ENCODE assay signal across 10 cellular contexts in genomic region chr9:134551657-134552348, GRCh38.
A peak's percentile ranks its signal among the peaks of the same experiment; 100 is the strongest.
DNase-seq lines count a peak whose midpoint lies in the region; ATAC-seq, FAIRE-seq and TF ChIP-seq lines count a peak whose summit lies in the region.
"Had no signal": no experiment of that assay in that cellular context is flagged by ENCODE, and none has a peak within 500 bp of the region (broad histone marks: within the 10 kb centered on the region; RNA-seq: fewer than 3 reads in every experiment).

No MANE protein-coding gene starts in this region.

- in situ Hi-C loops in brain microvascular endothelial cell (cut with HindIII; ENCODE audit: low pct_ligation_motif_present, low sequenced_read_pairs), result loop anchor here (25.0 kb wide), 1 partner anchor 90 kb away; no protein-coding TSS in a partner anchor

- peaks cover 4% of the 10 kb centered on the region for H3K9me3 Mint-ChIP-seq in WTC11

- H3K36me3 Mint-ChIP-seq in WTC11, result no peaks in the 10 kb centered on the region
- H3K36me3 Mint-ChIP-seq: CD4-positive, CD25-positive, alpha-beta regulatory T cell had no signal

- DNase-seq in brain microvascular endothelial cell, result peak; percentile 91
- peak; percentile 45 for DNase-seq in lower lobe of right lung
- DNase-seq in GM19239 (ENCODE audit: insufficient read length, low spot score), result no peak
- DNase-seq in WTC11 (ENCODE audit: low spot score), result no peak
- DNase-seq: CD4-positive, CD25-positive, alpha-beta regulatory T cell; cortex of kidney had no signal

- no peak overlapping the region for H3K4me3 Mint-ChIP-seq in WTC11
- H3K4me3 Mint-ChIP-seq: CD4-positive, CD25-positive, alpha-beta regulatory T cell had no signal

- peak; percentile 76; the same call in 1 of the 2 replicates for TF ChIP-seq EP300 in Ishikawa (IDR thresholded peaks at IDR 0.05; ENCODE audit: borderline replicate concordance)

- H3K79me2 ChIP-seq in ACC112 (ENCODE audit: control insufficient read depth, insufficient read depth, low read length, unreplicated experiment), result no peaks in the 10 kb centered on the region

- H3K27me3 Mint-ChIP-seq in WTC11 (ENCODE audit: low read depth), result no peaks in the 10 kb centered on the region
- H3K27me3 Mint-ChIP-seq: CD4-positive, CD25-positive, alpha-beta regulatory T cell had no signal

- TF ChIP-seq RAD21 in Ishikawa (IDR thresholded peaks at IDR 0.05; ENCODE audit: low read depth), result no peak

- H3K27me3 ChIP-seq in ACC112 (ENCODE audit: insufficient read depth, low read length) (no peaks in the 10 kb centered on the region), brain microvascular endothelial cell (replicated peaks) (no peaks in the 10 kb centered on the region), lower lobe of right lung (ENCODE audit: low read depth) (peaks cover 7% of the 10 kb centered on the region)

- 0 out of 2 replicates have a peak overlapping the region, but pooled peaks have one; percentile 19 for H3K4me3 ChIP-seq in ACC112 (ENCODE audit: low read depth, low read length)
- H3K4me3 ChIP-seq in brain microvascular endothelial cell (ENCODE audit: low read depth, low read length), result no peak overlapping the region
- no peak overlapping the region for H3K4me3 ChIP-seq in lower lobe of right lung

- 0 out of 2 replicates have a peak, but pooled peaks cover 2% of the 10 kb centered on the region for H3K4me1 Mint-ChIP-seq in WTC11
- H3K4me1 Mint-ChIP-seq: CD4-positive, CD25-positive, alpha-beta regulatory T cell had no signal

- H3K27ac ChIP-seq in ACC112 (ENCODE audit: low read depth, low read length) (peak overlapping the region; percentile 26), brain microvascular endothelial cell (peak overlapping the region; percentile 68), lower lobe of right lung (peak overlapping the region; percentile 24)

- H3K36me3 ChIP-seq in ACC112 (ENCODE audit: insufficient read depth, low read length) (no peaks in the 10 kb centered on the region), brain microvascular endothelial cell (replicated peaks) (no peaks in the 10 kb centered on the region), lower lobe of right lung (no peaks in the 10 kb centered on the region)

- no peak for FAIRE-seq in GM19239 (lab: Jason Lieb, UNC)

- H3K4me1 ChIP-seq in ACC112 (ENCODE audit: control insufficient read depth, insufficient read depth, low read length, unreplicated experiment) (peaks cover 26% of the 10 kb centered on the region), lower lobe of right lung (peaks cover 6% of the 10 kb centered on the region)

- intact Hi-C loops in lower lobe of right lung (cut with DNase I), result no loop called here

- peak; percentile 26 for TF ChIP-seq CTCF in brain microvascular endothelial cell (IDR thresholded peaks at IDR 0.05; ENCODE audit: low read depth, low read length, missing control alignments)
- no peak for TF ChIP-seq CTCF in lower lobe of right lung (IDR thresholded peaks at IDR 0.05)
- TF ChIP-seq CTCF in WTC11 (IDR thresholded peaks at IDR 0.05), result no peak

- H2AFZ ChIP-seq in ACC112 (ENCODE audit: low read length, unreplicated experiment), result peak overlapping the region; percentile 59

- H3K27ac Mint-ChIP-seq in WTC11, result no peak overlapping the region
- H3K27ac Mint-ChIP-seq: CD4-positive, CD25-positive, alpha-beta regulatory T cell had no signal

- POLR2A ChIA-PET in WTC11 (lab: Charles Lee), result no interaction called here

- H3K9me3 ChIP-seq in lower lobe of right lung, result no peaks in the 10 kb centered on the region

- CTCF ChIA-PET in WTC11 (lab: Charles Lee), result interaction anchor here (1.1 kb wide), 1 partner anchor 102 kb away, joined by 5 read pairs; no protein-coding TSS in a partner anchor

- ATAC-seq in lower lobe of right lung (peak; percentile 19 to 40), HG03469 (IDR thresholded peaks at IDR 0.05; ENCODE audit: unreplicated experiment) (no peak), WTC11 (no peak), HG02840 (IDR thresholded peaks at IDR 0.05; ENCODE audit: low FRiP score, unreplicated experiment) (no peak)

TF ChIP-seq in Ishikawa, 13 proteins besides CTCF, POLR2A, EP300 and RAD21:
- TF ChIP-seq YY1 (IDR thresholded peaks at IDR 0.05; ENCODE audit: low read depth) (no peak), TEAD4 (IDR thresholded peaks at IDR 0.05) (peak; percentile 89), FOXM1 (IDR thresholded peaks at IDR 0.05; ENCODE audit: borderline replicate concordance, low read depth) (no peak), TCF12 (IDR thresholded peaks at IDR 0.05; ENCODE audit: low read depth) (peak; percentile 77), ZBTB7A (IDR thresholded peaks at IDR 0.05; ENCODE audit: low read depth) (no peak), NFIC (IDR thresholded peaks at IDR 0.05) (peak; percentile 59), REST (IDR thresholded peaks at IDR 0.05; ENCODE audit: low read depth) (no peak), MAX (IDR thresholded peaks at IDR 0.05) (peak; percentile 65), CEBPB (IDR thresholded peaks at IDR 0.05) (no peak)

TF ChIP-seq in WTC11, 78 proteins besides CTCF, POLR2A, EP300 and RAD21:
- no peak for TF ChIP-seq HMGA2 (CRISPR knock-in tag; IDR thresholded peaks at IDR 0.05)
- TF ChIP-seq, protein P1, sequence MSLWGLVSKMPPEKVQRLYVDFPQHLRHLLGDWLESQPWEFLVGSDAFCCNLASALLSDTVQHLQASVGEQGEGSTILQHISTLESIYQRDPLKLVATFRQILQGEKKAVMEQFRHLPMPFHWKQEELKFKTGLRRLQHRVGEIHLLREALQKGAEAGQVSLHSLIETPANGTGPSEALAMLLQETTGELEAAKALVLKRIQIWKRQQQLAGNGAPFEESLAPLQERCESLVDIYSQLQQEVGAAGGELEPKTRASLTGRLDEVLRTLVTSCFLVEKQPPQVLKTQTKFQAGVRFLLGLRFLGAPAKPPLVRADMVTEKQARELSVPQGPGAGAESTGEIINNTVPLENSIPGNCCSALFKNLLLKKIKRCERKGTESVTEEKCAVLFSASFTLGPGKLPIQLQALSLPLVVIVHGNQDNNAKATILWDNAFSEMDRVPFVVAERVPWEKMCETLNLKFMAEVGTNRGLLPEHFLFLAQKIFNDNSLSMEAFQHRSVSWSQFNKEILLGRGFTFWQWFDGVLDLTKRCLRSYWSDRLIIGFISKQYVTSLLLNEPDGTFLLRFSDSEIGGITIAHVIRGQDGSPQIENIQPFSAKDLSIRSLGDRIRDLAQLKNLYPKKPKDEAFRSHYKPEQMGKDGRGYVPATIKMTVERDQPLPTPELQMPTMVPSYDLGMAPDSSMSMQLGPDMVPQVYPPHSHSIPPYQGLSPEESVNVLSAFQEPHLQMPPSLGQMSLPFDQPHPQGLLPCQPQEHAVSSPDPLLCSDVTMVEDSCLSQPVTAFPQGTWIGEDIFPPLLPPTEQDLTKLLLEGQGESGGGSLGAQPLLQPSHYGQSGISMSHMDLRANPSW (CRISPR knock-in tag; conservative IDR thresholded peaks at IDR 0.05; ENCODE audit: low read depth), result no peak
- TF ChIP-seq E2F5 (CRISPR knock-in tag; IDR thresholded peaks at IDR 0.05), result no peak
- TF ChIP-seq, protein P2, sequence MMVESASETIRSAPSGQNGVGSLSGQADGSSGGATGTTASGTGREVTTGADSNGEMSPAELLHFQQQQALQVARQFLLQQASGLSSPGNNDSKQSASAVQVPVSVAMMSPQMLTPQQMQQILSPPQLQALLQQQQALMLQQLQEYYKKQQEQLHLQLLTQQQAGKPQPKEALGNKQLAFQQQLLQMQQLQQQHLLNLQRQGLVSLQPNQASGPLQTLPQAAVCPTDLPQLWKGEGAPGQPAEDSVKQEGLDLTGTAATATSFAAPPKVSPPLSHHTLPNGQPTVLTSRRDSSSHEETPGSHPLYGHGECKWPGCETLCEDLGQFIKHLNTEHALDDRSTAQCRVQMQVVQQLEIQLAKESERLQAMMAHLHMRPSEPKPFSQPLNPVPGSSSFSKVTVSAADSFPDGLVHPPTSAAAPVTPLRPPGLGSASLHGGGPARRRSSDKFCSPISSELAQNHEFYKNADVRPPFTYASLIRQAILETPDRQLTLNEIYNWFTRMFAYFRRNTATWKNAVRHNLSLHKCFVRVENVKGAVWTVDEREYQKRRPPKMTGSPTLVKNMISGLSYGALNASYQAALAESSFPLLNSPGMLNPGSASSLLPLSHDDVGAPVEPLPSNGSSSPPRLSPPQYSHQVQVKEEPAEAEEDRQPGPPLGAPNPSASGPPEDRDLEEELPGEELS (CRISPR knock-in tag; IDR thresholded peaks at IDR 0.05), result no peak
- no peak for TF ChIP-seq MYBL2 (CRISPR knock-in tag; IDR thresholded peaks at IDR 0.05)
- no peak for TF ChIP-seq TEAD1 (CRISPR knock-in tag; IDR thresholded peaks at IDR 0.05)

Comparison
In these comparisons a context has a peak if more than half of its experiments do, and no peak if none do; other contexts are left out.
1. DNase-seq: peak in brain microvascular endothelial cell (single experiment) and lower lobe of right lung (single experiment); none in GM19239 (single experiment) and WTC11 (single experiment).
2. ATAC-seq: peak in lower lobe of right lung (2 of 2); none in HG03469 (single experiment), WTC11 (single experiment) and HG02840 (single experiment).
3. Peak in every context shown above with its lines, with median percentiles within 50 percentile points of each other: H3K27ac ChIP-seq.